ENCODE assay signal across 8 cellular contexts in genomic region chr11:124746621-124747243, GRCh38. TPM values are rescaled to one million over a fixed set of nuclear protein-coding genes. Genes with fewer than 3 reads are reported as not detected.
DNase-seq lines count a peak whose midpoint lies in the region; ATAC-seq and TF ChIP-seq lines count a peak whose summit lies in the region.

No MANE protein-coding gene starts in this region.

- 0 out of 2 replicates have a peak, but pooled peaks cover 3% of the 10 kb centered on the region for H3K36me3 ChIP-seq in PC-9 (ENCODE audit: low read depth)
- no peaks in the 10 kb centered on the region for H3K36me3 ChIP-seq in prostate gland
- H3K36me3 ChIP-seq in uterus: no peaks in the 10 kb centered on the region

- peak; percentile 81 for TF ChIP-seq POLR2A in prostate gland (IDR thresholded peaks at IDR 0.05)
- TF ChIP-seq POLR2A in uterus (IDR thresholded peaks at IDR 0.05): peak; percentile 49 to 52

- H3K4me2 ChIP-seq in PC-9: peak overlapping the region; percentile 83

- H3K9me2 ChIP-seq in PC-9 (ENCODE audit: insufficient read depth): no peaks in the 10 kb centered on the region

- H2AFZ ChIP-seq in PC-9: peak overlapping the region; percentile 90

- H3K27ac ChIP-seq in PC-9 (peak overlapping the region; percentile 90), prostate gland (peak overlapping the region; percentile 60 to 72), uterus (peak overlapping the region in 1 of 2 donors; percentile 32)

- peaks cover 44% of the 10 kb centered on the region for H3F3A ChIP-seq in PC-9 (ENCODE audit: insufficient read depth, low read depth)

- peak; percentile 69 for DNase-seq in AG10803 (ENCODE audit: low read depth)
- DNase-seq in PC-9: peak; percentile 84 to 92
- DNase-seq in activated gamma-delta T cell treated with anti-CD3 and anti-CD28 coated beads, Interleukin-2, amount 50 U/mL, for 16 hours (ENCODE audit: low read depth): peak; percentile 60
- DNase-seq in head of caudate nucleus: peak in 37 of 42 donors; percentile 46 to 87 (median 73)
- DNase-seq in prostate gland (ENCODE audit: low spot score): peak; percentile 88
- peak in 1 of 2 donors; percentile 47 for DNase-seq in uterus

- H3K4me3 ChIP-seq in AG10803 (ENCODE audit: low read length) (peak overlapping the region; percentile 81), PC-9 (peak overlapping the region; percentile 67), prostate gland (peak overlapping the region; percentile 42 to 45), uterus (peak overlapping the region; percentile 11 to 33)

- H3K4me1 ChIP-seq in PC-9 (replicated peaks; ENCODE audit: insufficient read depth) (peaks cover 45% of the 10 kb centered on the region), prostate gland (replicated peaks) (no peaks in the 10 kb centered on the region), uterus (no peaks in the 10 kb centered on the region)

- H3K9me3 ChIP-seq in PC-9 (ENCODE audit: insufficient read depth, low read depth) (no peaks in the 10 kb centered on the region), prostate gland (no peaks in the 10 kb centered on the region), uterus (no peaks in the 10 kb centered on the region)

- POLR2A ChIA-PET in PC-9 (lab: Charles Lee; ENCODE audit: unreplicated experiment): interaction anchor here (0.6 kb wide), 4 partner anchors 13 to 1551 kb away, joined by 5 to 17 read pairs (median 7); no protein-coding TSS in a partner anchor

- intact Hi-C loops in PC-9 (cut with micrococcal nuclease; ENCODE audit: unreplicated experiment): loop anchor here (1.0 to 10.0 kb wide), 4 partner anchors 17 to 846 kb away; partner anchors contain the start of gene STT3A
- intact Hi-C loops in head of caudate nucleus (cut with DNase I): loop anchor here (5.0 kb wide), 1 partner anchor 74 kb away; the partner anchor contains the start of genes SIAE and SPA17
- intact Hi-C loops in prostate gland (cut with DNase I): no loop called here
- intact Hi-C loops in uterus (cut with DNase I; ENCODE audit: low total_unique reads): no loop called here

- BruUV-seq in PC-9 (replicated peaks; lab: Mats Ljungman, UMichigan): no TSS peak

- peak; percentile 89 for ATAC-seq in GM19043 (IDR thresholded peaks at IDR 0.05; ENCODE audit: low read depth, unreplicated experiment)
- peak; percentile 92 for ATAC-seq in HG03342 (IDR thresholded peaks at IDR 0.05; ENCODE audit: unreplicated experiment)

- H3K79me2 ChIP-seq in PC-9 (ENCODE audit: low read depth): peaks cover 16% of the 10 kb centered on the region

- H4K20me1 ChIP-seq in PC-9 (ENCODE audit: insufficient read depth): no peaks in the 10 kb centered on the region

- CTCF ChIA-PET in PC-9 (lab: Charles Lee): interaction anchor here (1.2 to 2.0 kb wide), 3 partner anchors 17 to 47 kb away, joined by 5 to 10 read pairs (median 7); no protein-coding TSS in a partner anchor

- 4% methylated on average over 28 of the region's 37 CpGs for WGBS in prostate gland

- H3K27me3 ChIP-seq in PC-9 (ENCODE audit: insufficient read depth, low read depth) (no peaks in the 10 kb centered on the region), prostate gland (replicated peaks; ENCODE audit: insufficient read depth) (no peaks in the 10 kb centered on the region), uterus (peaks cover 6 to 24% of the 10 kb centered on the region in 2 donors)

- TF ChIP-seq CTCF in AG10803 (conservative IDR thresholded peaks at IDR 0.05; ENCODE audit: low read length) (peak; percentile 63), PC-9 (conservative IDR thresholded peaks at IDR 0.05) (peak; percentile 75), prostate gland (IDR thresholded peaks at IDR 0.05) (peak; percentile 31 to 52 (median 42)), uterus (IDR thresholded peaks at IDR 0.05) (peak in 2 of 4 experiments; percentile 13 to 24)

RNA-seq across cellular contexts. Expression of gene VSIG2, which starts 5.3 kb away (rescaled TPM):
- 12.4 and 13.6 TPM in 2 replicates for total RNA-seq in PC-9 (2021)
- total RNA-seq in prostate gland: 10 to 100 TPM; 28.2 to 38.6 TPM
- total RNA-seq in uterus: 1 to 10 TPM in 2 of 4 donors, not detected in 2; 1.9 to 2.2 TPM

RNA-seq across cellular contexts. Expression of gene NRGN, which starts 7.0 kb away (rescaled TPM):
- total RNA-seq in PC-9 (2021) (6.8 and 10.2 TPM in 2 replicates), prostate gland (1 to 10 TPM; 1.2 to 1.8 TPM), uterus (10 to 100 TPM in 1 of 4 donors, under 1 TPM in 1, not detected in 2; 0.62 to 16.4 TPM)

RNA-seq across cellular contexts. Expression of gene ESAM, which starts 15.4 kb away (rescaled TPM):
- total RNA-seq in PC-9 (2021) (13.5 and 15.3 TPM in 2 replicates), prostate gland (10 to 100 TPM; 12.1 to 18.6 TPM), uterus (10 to 100 TPM; 18.7 to 91.6 (median 47.7) TPM)

RNA-seq across cellular contexts. Expression of gene MSANTD2, which starts 53.5 kb away (rescaled TPM):
- 16.9 and 18.1 TPM in 2 replicates for total RNA-seq in PC-9 (2021)
- total RNA-seq in prostate gland: 10 to 100 TPM; 12.3 to 22.9 TPM
- 10 to 100 TPM in 3 of 4 donors, 1 to 10 TPM in 1; 5.1 to 36.6 (median 24.5) TPM for total RNA-seq in uterus

Comparison
In these comparisons a context has a peak if more than half of its experiments do, and no peak if none do; other contexts are left out.
1. H3K4me3 ChIP-seq: peak in every context shown above with its lines; median percentile 81 in AG10803; 67 in PC-9; 44 in prostate gland; 22 in uterus.
2. intact Hi-C loops: an anchor here in PC-9 (1.0 to 10.0 kb wide) and head of caudate nucleus (5.0 kb wide); none called in prostate gland and uterus.